24 cellular contexts compared by ENCODE assay signal in genomic region chr10:103749779-103750178, GRCh38.
"Had no signal": no experiment of that assay in that cellular context is flagged by ENCODE, and none has a peak within 500 bp of the region (broad histone marks: within the 10 kb centered on the region; RNA-seq: fewer than 3 reads in every experiment).

No MANE protein-coding gene starts in this region.

- H3K27ac Mint-ChIP-seq: activated CD8-positive, alpha-beta T cell treated with anti-CD3 and anti-CD28 coated beads for 36 hours; activated naive CD4-positive, alpha-beta T cell treated with anti-CD3 and anti-CD28 coated beads, Interleukin-2, amount 50 U/mL, for 72 hours; stimulated activated memory B cell treated with anti-CD40 and anti-IgM and Interleukin-4, amounts not matched to agents 10 μg/mL and 1 μg/mL and 100 μg/mL, for 72 hours had no signal

- H3K4me1 ChIP-seq: breast epithelium, pancreas, prostate gland, thyroid gland had no signal

- H3K27ac ChIP-seq: breast epithelium, gastrocnemius medialis, hepatocyte, pancreas, prostate gland, stomach, thyroid gland, upper lobe of right lung, VCaP had no signal

- H3K36me3 ChIP-seq: breast epithelium, gastrocnemius medialis, pancreas, prostate gland, stomach, thyroid gland, upper lobe of right lung had no signal

- H3K27me3 ChIP-seq: breast epithelium, gastrocnemius medialis, hepatocyte, pancreas, stomach, thyroid gland, upper lobe of right lung had no signal

- H3K36me3 Mint-ChIP-seq: stimulated activated memory B cell treated with anti-CD40 and anti-IgM and Interleukin-4, amounts not matched to agents 10 μg/mL and 1 μg/mL and 100 μg/mL, for 72 hours had no signal

- H3K4me2 ChIP-seq: hepatocyte had no signal

- H3K27me3 Mint-ChIP-seq: activated CD8-positive, alpha-beta T cell treated with anti-CD3 and anti-CD28 coated beads for 36 hours had no signal

- ATAC-seq: activated CD8-positive, alpha-beta T cell treated with anti-CD3 and anti-CD28 coated beads for 36 hours; activated naive CD4-positive, alpha-beta T cell treated with anti-CD3 and anti-CD28 coated beads, Interleukin-2, amount 50 U/mL, for 72 hours; activated T-cell treated with anti-CD3 and anti-CD28 coated beads, Interleukin-2, amount 50 U/mL, for 4 hours; gastrocnemius medialis; naive thymus-derived CD4-positive, alpha-beta T cell; pancreas; sciatic nerve; stimulated activated memory B cell treated with anti-CD40 and anti-IgM and Interleukin-4, amounts not matched to agents 10 μg/mL and 1 μg/mL and 100 μg/mL, for 72 hours; upper lobe of right lung had no signal

- H3K9me3 ChIP-seq: breast epithelium, gastrocnemius medialis, pancreas, prostate gland, thyroid gland, upper lobe of right lung had no signal

- H3K4me3 ChIP-seq: breast epithelium, gastrocnemius medialis, hepatocyte, pancreas, prostate gland, skin epidermis, stomach, thyroid gland, upper lobe of right lung had no signal

- H2AFZ ChIP-seq: hepatocyte had no signal

- DNase-seq: activated CD4-positive, alpha-beta T cell treated with anti-CD3 and anti-CD28 coated beads for 4 hours; activated CD8-positive, alpha-beta T cell treated with anti-CD3 and anti-CD28 coated beads for 36 hours; activated naive CD4-positive, alpha-beta T cell; activated T-cell treated with anti-CD3 and anti-CD28 coated beads, Interleukin-2, amount 50 U/mL, for 4 hours; central memory CD4-positive, alpha-beta T cell; gastrocnemius medialis; midbrain; naive thymus-derived CD4-positive, alpha-beta T cell; nucleus accumbens; pancreas; retina; stimulated activated CD4-positive, alpha-beta T cell treated with anti-CD3 and anti-CD28 coated beads, Interleukin-4, amount 100 ng/mL, for 24 hours; stomach; T-helper 9 cell; thyroid gland; upper lobe of right lung had no signal

- H3K4me3 Mint-ChIP-seq: activated CD8-positive, alpha-beta T cell treated with anti-CD3 and anti-CD28 coated beads for 36 hours; activated T-cell treated with anti-CD3 and anti-CD28 coated beads, Interleukin-2, amount 50 U/mL, for 4 hours; stimulated activated memory B cell treated with anti-CD40 and anti-IgM and Interleukin-4, amounts not matched to agents 10 μg/mL and 1 μg/mL and 100 μg/mL, for 72 hours had no signal
